Comparison of ENCODE assay signal across 1 cellular context in genomic region chr2:174901075-174901474, GRCh38.
TF ChIP-seq lines count a peak whose summit lies in the region.

No MANE protein-coding gene starts in this region.

TF ChIP-seq in GM23338, 12 proteins besides CTCF, POLR2A, EP300 and RAD21 (continued from another document):
- TF ChIP-seq REST (IDR thresholded peaks at IDR 0.05; ENCODE audit: unreplicated experiment) (no peak), ZNF114 (CRISPR knock-in tag; IDR thresholded peaks at IDR 0.05) (no peak), ETS1 (IDR thresholded peaks at IDR 0.05) (no peak), POLR2AphosphoS5 (IDR thresholded peaks at IDR 0.05; ENCODE audit: low read depth) (no peak), JUNB (IDR thresholded peaks at IDR 0.05; ENCODE audit: unreplicated experiment) (no peak), ZNF331 (CRISPR knock-in tag; IDR thresholded peaks at IDR 0.05; ENCODE audit: low read depth) (no peak), EZH2phosphoT487 (IDR thresholded peaks at IDR 0.05; ENCODE audit: unreplicated experiment) (no peak), NANOG (IDR thresholded peaks at IDR 0.05; ENCODE audit: borderline replicate concordance) (no peak), STAT1 (IDR thresholded peaks at IDR 0.05; ENCODE audit: unreplicated experiment) (no peak), CREB1 (CRISPR knock-in tag; IDR thresholded peaks at IDR 0.05; ENCODE audit: low read depth) (no peak)
- TF ChIP-seq, protein P1, sequence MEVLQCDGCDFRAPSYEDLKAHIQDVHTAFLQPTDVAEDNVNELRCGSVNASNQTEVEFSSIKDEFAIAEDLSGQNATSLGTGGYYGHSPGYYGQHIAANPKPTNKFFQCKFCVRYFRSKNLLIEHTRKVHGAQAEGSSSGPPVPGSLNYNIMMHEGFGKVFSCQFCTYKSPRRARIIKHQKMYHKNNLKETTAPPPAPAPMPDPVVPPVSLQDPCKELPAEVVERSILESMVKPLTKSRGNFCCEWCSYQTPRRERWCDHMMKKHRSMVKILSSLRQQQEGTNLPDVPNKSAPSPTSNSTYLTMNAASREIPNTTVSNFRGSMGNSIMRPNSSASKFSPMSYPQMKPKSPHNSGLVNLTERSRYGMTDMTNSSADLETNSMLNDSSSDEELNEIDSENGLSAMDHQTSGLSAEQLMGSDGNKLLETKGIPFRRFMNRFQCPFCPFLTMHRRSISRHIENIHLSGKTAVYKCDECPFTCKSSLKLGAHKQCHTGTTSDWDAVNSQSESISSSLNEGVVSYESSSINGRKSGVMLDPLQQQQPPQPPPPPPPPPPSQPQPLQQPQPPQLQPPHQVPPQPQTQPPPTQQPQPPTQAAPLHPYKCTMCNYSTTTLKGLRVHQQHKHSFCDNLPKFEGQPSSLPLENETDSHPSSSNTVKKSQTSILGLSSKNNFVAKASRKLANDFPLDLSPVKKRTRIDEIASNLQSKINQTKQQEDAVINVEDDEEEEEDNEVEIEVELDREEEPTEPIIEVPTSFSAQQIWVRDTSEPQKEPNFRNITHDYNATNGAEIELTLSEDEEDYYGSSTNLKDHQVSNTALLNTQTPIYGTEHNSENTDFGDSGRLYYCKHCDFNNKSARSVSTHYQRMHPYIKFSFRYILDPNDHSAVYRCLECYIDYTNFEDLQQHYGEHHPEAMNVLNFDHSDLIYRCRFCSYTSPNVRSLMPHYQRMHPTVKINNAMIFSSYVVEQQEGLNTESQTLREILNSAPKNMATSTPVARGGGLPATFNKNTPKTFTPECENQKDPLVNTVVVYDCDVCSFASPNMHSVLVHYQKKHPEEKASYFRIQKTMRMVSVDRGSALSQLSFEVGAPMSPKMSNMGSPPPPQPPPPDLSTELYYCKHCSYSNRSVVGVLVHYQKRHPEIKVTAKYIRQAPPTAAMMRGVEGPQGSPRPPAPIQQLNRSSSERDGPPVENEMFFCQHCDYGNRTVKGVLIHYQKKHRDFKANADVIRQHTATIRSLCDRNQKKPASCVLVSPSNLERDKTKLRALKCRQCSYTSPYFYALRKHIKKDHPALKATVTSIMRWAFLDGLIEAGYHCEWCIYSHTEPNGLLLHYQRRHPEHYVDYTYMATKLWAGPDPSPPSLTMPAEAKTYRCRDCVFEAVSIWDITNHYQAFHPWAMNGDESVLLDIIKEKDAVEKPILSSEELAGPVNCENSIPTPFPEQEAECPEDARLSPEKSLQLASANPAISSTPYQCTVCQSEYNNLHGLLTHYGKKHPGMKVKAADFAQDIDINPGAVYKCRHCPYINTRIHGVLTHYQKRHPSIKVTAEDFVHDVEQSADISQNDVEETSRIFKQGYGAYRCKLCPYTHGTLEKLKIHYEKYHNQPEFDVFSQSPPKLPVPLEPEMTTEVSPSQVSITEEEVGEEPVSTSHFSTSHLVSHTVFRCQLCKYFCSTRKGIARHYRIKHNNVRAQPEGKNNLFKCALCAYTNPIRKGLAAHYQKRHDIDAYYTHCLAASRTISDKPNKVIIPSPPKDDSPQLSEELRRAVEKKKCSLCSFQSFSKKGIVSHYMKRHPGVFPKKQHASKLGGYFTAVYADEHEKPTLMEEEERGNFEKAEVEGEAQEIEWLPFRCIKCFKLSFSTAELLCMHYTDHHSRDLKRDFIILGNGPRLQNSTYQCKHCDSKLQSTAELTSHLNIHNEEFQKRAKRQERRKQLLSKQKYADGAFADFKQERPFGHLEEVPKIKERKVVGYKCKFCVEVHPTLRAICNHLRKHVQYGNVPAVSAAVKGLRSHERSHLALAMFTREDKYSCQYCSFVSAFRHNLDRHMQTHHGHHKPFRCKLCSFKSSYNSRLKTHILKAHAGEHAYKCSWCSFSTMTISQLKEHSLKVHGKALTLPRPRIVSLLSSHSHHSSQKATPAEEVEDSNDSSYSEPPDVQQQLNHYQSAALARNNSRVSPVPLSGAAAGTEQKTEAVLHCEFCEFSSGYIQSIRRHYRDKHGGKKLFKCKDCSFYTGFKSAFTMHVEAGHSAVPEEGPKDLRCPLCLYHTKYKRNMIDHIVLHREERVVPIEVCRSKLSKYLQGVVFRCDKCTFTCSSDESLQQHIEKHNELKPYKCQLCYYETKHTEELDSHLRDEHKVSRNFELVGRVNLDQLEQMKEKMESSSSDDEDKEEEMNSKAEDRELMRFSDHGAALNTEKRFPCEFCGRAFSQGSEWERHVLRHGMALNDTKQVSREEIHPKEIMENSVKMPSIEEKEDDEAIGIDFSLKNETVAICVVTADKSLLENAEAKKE (CRISPR knock-in tag; IDR thresholded peaks at IDR 0.05) = no peak
